Comparison of ENCODE assay signal across 9 cellular contexts in genomic region chr2:239441261-239441701, GRCh38. TPM values are rescaled to one million over a fixed set of nuclear protein-coding genes. Genes with fewer than 3 reads are reported as not detected.
A peak's percentile ranks its signal among the peaks of the same experiment; 100 is the strongest.
DNase-seq lines count a peak whose midpoint lies in the region; TF ChIP-seq lines count a peak whose summit lies in the region.
"Had no signal": no experiment of that assay in that cellular context is flagged by ENCODE, and none has a peak within 500 bp of the region (broad histone marks: within the 10 kb centered on the region; RNA-seq: fewer than 3 reads in every experiment).

No MANE protein-coding gene starts in this region.

- DNase-seq in activated gamma-delta T cell treated with Interleukin-2 at 50 U/mL for 16 hours: peak; percentile 31
- no peak for DNase-seq in activated gamma-delta T cell (lab: John Stamatoyannopoulos, UW)
- DNase-seq in adipocyte (ENCODE audit: low read depth): peak; percentile 10
- DNase-seq in left kidney (ENCODE audit: low read depth, low spot score): peak; percentile 50
- DNase-seq in erythroblast (lab: John Stamatoyannopoulos, UW): no peak
- no peak for DNase-seq in type B pancreatic cell (ENCODE audit: extremely low spot score, unreplicated experiment)
- no peak for DNase-seq in ACHN
- DNase-seq: NCI-H2081 had no signal

- H3K27ac ChIP-seq in temporal lobe (ENCODE audit: low read depth, low read length): peak overlapping the region; percentile 100

- no peak for TF ChIP-seq CTCF in type B pancreatic cell (conservative IDR thresholded peaks at IDR 0.05)

- peaks cover 3% of the 10 kb centered on the region for H3K9me3 ChIP-seq in adipocyte (ENCODE audit: control insufficient read depth, low read length)

- no peak overlapping the region for H3K9ac ChIP-seq in adipocyte (ENCODE audit: low read length)

- peaks cover 18% of the 10 kb centered on the region for H3K4me1 Mint-ChIP-seq in type B pancreatic cell (ENCODE audit: unreplicated experiment)

- H3K27me3 Mint-ChIP-seq in type B pancreatic cell: peaks cover 45% of the 10 kb centered on the region

- H3K27ac Mint-ChIP-seq in type B pancreatic cell: no peak overlapping the region

- no peak for TF ChIP-seq POLR2A in erythroblast (IDR thresholded peaks at IDR 0.05; ENCODE audit: low read length)

- in situ Hi-C loops in ACHN (cut with HindIII; ENCODE audit: low pct_ligation_motif_present, low pct_unique_long_range_greater_than_20kb, low sequenced_read_pairs): no loop called here

- H3K4me1 ChIP-seq in adipocyte (ENCODE audit: control insufficient read depth, insufficient read depth, low read length): peaks cover 20% of the 10 kb centered on the region

- peaks cover 3% of the 10 kb centered on the region for H3K9me3 Mint-ChIP-seq in type B pancreatic cell

- H3K36me3 Mint-ChIP-seq in type B pancreatic cell: no peaks in the 10 kb centered on the region

- H3K4me3 Mint-ChIP-seq in type B pancreatic cell: no peak overlapping the region

- H3K4me3 ChIP-seq in adipocyte (ENCODE audit: low read length): no peak overlapping the region

- no peaks in the 10 kb centered on the region for H3K36me3 ChIP-seq in adipocyte (ENCODE audit: control insufficient read depth, insufficient read depth, low read length, severe bottlenecking)

- H3K27me3 ChIP-seq in adipocyte (replicated peaks; ENCODE audit: control insufficient read depth, insufficient read depth, low read length): peaks cover 29% of the 10 kb centered on the region

RNA-seq across cellular contexts. Expression of gene HDAC4, which starts 40.5 kb away (rescaled TPM):
- 24.1 TPM for total RNA-seq in temporal lobe
- 24.0 and 39.0 TPM in 2 replicates for total RNA-seq in type B pancreatic cell (ENCODE audit: low replicate concordance)

Comparison
In these comparisons a context has a peak if more than half of its experiments do, and no peak if none do; other contexts are left out.
1. DNase-seq: peak in activated gamma-delta T cell treated with Interleukin-2 at 50 U/mL for 16 hours (single experiment), adipocyte (single experiment) and left kidney (single experiment); none in activated gamma-delta T cell (single experiment), erythroblast (0 of 2), type B pancreatic cell (single experiment) and ACHN (single experiment).